In genomic region chr4:53510981-53511380, GRCh38 we compare ENCODE assay signal across 33 cellular contexts.
A peak's percentile ranks its signal among the peaks of the same experiment; 100 is the strongest.
DNase-seq lines count a peak whose midpoint lies in the region; ATAC-seq, FAIRE-seq and TF ChIP-seq lines count a peak whose summit lies in the region.
"Had no signal": no experiment of that assay in that cellular context is flagged by ENCODE, and none has a peak within 500 bp of the region (broad histone marks: within the 10 kb centered on the region; RNA-seq: fewer than 3 reads in every experiment).

No MANE protein-coding gene starts in this region.

- H3K4me3 ChIP-seq in epithelial cell of esophagus (ENCODE audit: low read length) (no peak overlapping the region), left lung (no peak overlapping the region)
- H3K4me3 ChIP-seq: stomach, thyroid gland, vagina had no signal

- TF ChIP-seq CTCF in epithelial cell of esophagus (IDR thresholded peaks at IDR 0.05; ENCODE audit: insufficient read depth, low read depth, low read length, missing control alignments) (no peak), left lung (IDR thresholded peaks at IDR 0.05) (no peak)

- no peak for FAIRE-seq in GM12892 (lab: Jason Lieb, UNC)

- peak; percentile 7 for DNase-seq in Ammon's horn (ENCODE audit: low spot score)
- peak; percentile 44 to 67 for DNase-seq in NCI-H446 (lab: John Stamatoyannopoulos, UW)
- peak; percentile 28 for DNase-seq in epithelial cell of esophagus (ENCODE audit: low read depth)
- no peak for DNase-seq in left lung
- DNase-seq in glomerular visceral epithelial cell (ENCODE audit: extremely low spot score) = no peak
- DNase-seq in NCI-H510A treated with DMSO at 0.1 percent for 48 hours (lab: John Stamatoyannopoulos, UW) = no peak
- no peak for DNase-seq in GM12892 (ENCODE audit: insufficient read length)
- DNase-seq: activated CD4-positive, alpha-beta T cell treated with anti-CD3 and anti-CD28 coated beads, Interleukin-2, amount 10 ng/mL, durations not matched to agents 24 days and 14 days; activated CD8-positive, alpha-beta memory T cell treated with anti-CD3 and anti-CD28 coated beads for 24 hours; activated effector memory CD4-positive, alpha-beta T cell treated with anti-CD3 and anti-CD28 coated beads, Interleukin-2, amount 50 U/mL, for 16 hours; activated naive CD8-positive, alpha-beta T cell treated with anti-CD3 and anti-CD28 coated beads, Interleukin-2, amount 10 ng/mL, durations not matched to agents 7 days and 5 days; activated T-cell treated with anti-CD3 and anti-CD28 coated beads, Interleukin-2, amount 50 U/mL, for 1 hour; BE2C; caudate nucleus; CD8-positive, alpha-beta T cell; cortex of kidney; effector memory CD4-positive, alpha-beta T cell; GOT3; HFFc6; hippocampal formation; NCI-H1105; NCI-H2029 treated with DMSO at 0.1 percent for 48 hours; NCI-H226; NCI-H774; posterior cingulate gyrus; right cardiac atrium; stimulated activated CD4-positive, alpha-beta T cell treated with anti-CD3 and anti-CD28 coated beads, Interleukin-4, amount 100 ng/mL, for 1 hour; stomach; T1000 had no signal

- no peaks in the 10 kb centered on the region for H3K36me3 ChIP-seq in left lung
- H3K36me3 ChIP-seq: BE2C, thyroid gland, vagina had no signal

- no peak for TF ChIP-seq POLR2A in GM12892 (IDR thresholded peaks at IDR 0.05; ENCODE audit: low read depth, low read length)

- intact Hi-C loops in left lung (cut with DNase I) = no loop called here

- H3K9me3 ChIP-seq in left lung = no peaks in the 10 kb centered on the region
- H3K9me3 ChIP-seq: BE2C, stomach, thyroid gland, vagina had no signal

- peaks cover 0 to 5% of the 10 kb centered on the region in 2 donors for H3K4me1 ChIP-seq in left lung
- H3K4me1 ChIP-seq: BE2C had no signal

- H3K27ac ChIP-seq in left lung = no peak overlapping the region
- H3K27ac ChIP-seq: RWPE1, thyroid gland, vagina had no signal

- H3K27me3 ChIP-seq in left lung = no peaks in the 10 kb centered on the region
- H3K27me3 ChIP-seq: BE2C, stomach, thyroid gland, vagina had no signal

- ATAC-seq in left lung (peak; percentile 51), HG03354 (IDR thresholded peaks at IDR 0.05; ENCODE audit: poor library complexity, severe bottlenecking, unreplicated experiment) (no peak)
- ATAC-seq: CD8-positive, alpha-beta T cell had no signal

Comparison
In these comparisons a context has a peak if more than half of its experiments do, and no peak if none do; other contexts are left out.
1. DNase-seq: peak in Ammon's horn (single experiment), NCI-H446 (2 of 2) and epithelial cell of esophagus (single experiment); none in left lung (0 of 2), glomerular visceral epithelial cell (single experiment), NCI-H510A treated with DMSO at 0.1 percent for 48 hours (single experiment) and GM12892 (single experiment).